13 cellular contexts compared by ENCODE assay signal in genomic region chr21:46061063-46061462, GRCh38. TPM values are rescaled to one million over a fixed set of nuclear protein-coding genes. Genes with fewer than 3 reads are reported as not detected.
A peak's percentile ranks its signal among the peaks of the same experiment; 100 is the strongest.
DNase-seq lines count a peak whose midpoint lies in the region; TF ChIP-seq lines count a peak whose summit lies in the region.
"Had no signal": no experiment of that assay in that cellular context is flagged by ENCODE, and none has a peak within 500 bp of the region (broad histone marks: within the 10 kb centered on the region; RNA-seq: fewer than 3 reads in every experiment).

No MANE protein-coding gene starts in this region.

- H3K27me3 ChIP-seq in GM23248 (replicated peaks; ENCODE audit: insufficient read depth) (no peaks in the 10 kb centered on the region), smooth muscle cell (ENCODE audit: low read depth) (no peaks in the 10 kb centered on the region)
- H3K27me3 ChIP-seq: BE2C had no signal

- H3K4me3 ChIP-seq in GM23248 (no peak overlapping the region), lower leg skin (ENCODE audit: low read depth, poor library complexity, severe bottlenecking) (no peak overlapping the region), smooth muscle cell (no peak overlapping the region)

- peaks cover 70% of the 10 kb centered on the region for H3K4me1 Mint-ChIP-seq in activated naive CD8-positive, alpha-beta T cell treated with anti-CD3 and anti-CD28 coated beads for 36 hours

- H3K9ac ChIP-seq in GM23248 = peak overlapping the region; percentile 69
- peak overlapping the region; percentile 88 for H3K9ac ChIP-seq in smooth muscle cell (ENCODE audit: low read depth)

- H3K4me1 ChIP-seq in GM23248 (ENCODE audit: insufficient read depth) (peaks cover 36% of the 10 kb centered on the region), smooth muscle cell (ENCODE audit: low read depth) (peaks cover 22% of the 10 kb centered on the region)
- H3K4me1 ChIP-seq: BE2C had no signal

- H3F3A ChIP-seq in GM23248 (ENCODE audit: insufficient read depth) (peaks cover 31% of the 10 kb centered on the region), smooth muscle cell (ENCODE audit: low read depth) (peaks cover 7% of the 10 kb centered on the region)

- H3K27ac Mint-ChIP-seq in activated naive CD8-positive, alpha-beta T cell treated with anti-CD3 and anti-CD28 coated beads for 36 hours = peak overlapping the region; percentile 70
- H3K27ac Mint-ChIP-seq: natural killer cell had no signal

- no peaks in the 10 kb centered on the region for H3K9me2 ChIP-seq in GM23248 (ENCODE audit: insufficient read depth)

- H3K79me2 ChIP-seq in GM23248 (ENCODE audit: insufficient read depth) (no peaks in the 10 kb centered on the region), smooth muscle cell (ENCODE audit: low read depth) (no peaks in the 10 kb centered on the region)

- peak overlapping the region; percentile 96 for H3K27ac ChIP-seq in GM23248
- peak overlapping the region; percentile 99 for H3K27ac ChIP-seq in smooth muscle cell (ENCODE audit: low read depth)

- no peaks in the 10 kb centered on the region for H3K9me3 ChIP-seq in GM23248 (ENCODE audit: low read depth)
- H3K9me3 ChIP-seq in smooth muscle cell (replicated peaks; ENCODE audit: low read depth) = no peaks in the 10 kb centered on the region

- peak overlapping the region; percentile 55 for H3K4me2 ChIP-seq in GM23248 (ENCODE audit: unreplicated experiment)
- peak overlapping the region; percentile 73 for H3K4me2 ChIP-seq in smooth muscle cell

- H2AFZ ChIP-seq in GM23248 (no peak overlapping the region), smooth muscle cell (ENCODE audit: low read depth) (no peak overlapping the region)

- H4K20me1 ChIP-seq in GM23248 (ENCODE audit: insufficient read depth) (no peaks in the 10 kb centered on the region), smooth muscle cell (ENCODE audit: low read depth) (no peaks in the 10 kb centered on the region)

- H3K36me3 Mint-ChIP-seq in activated naive CD8-positive, alpha-beta T cell treated with anti-CD3 and anti-CD28 coated beads for 36 hours = peaks cover 5% of the 10 kb centered on the region
- H3K36me3 Mint-ChIP-seq: natural killer cell had no signal

- no peak for TF ChIP-seq POLR2A in lower leg skin (IDR thresholded peaks at IDR 0.05)

- TF ChIP-seq CTCF in lower leg skin (IDR thresholded peaks at IDR 0.05) = no peak
- TF ChIP-seq CTCF in smooth muscle cell (IDR thresholded peaks at IDR 0.05; ENCODE audit: borderline replicate concordance, insufficient read depth, poor library complexity, severe bottlenecking) = no peak

- H3K9me3 Mint-ChIP-seq in activated naive CD8-positive, alpha-beta T cell treated with anti-CD3 and anti-CD28 coated beads for 36 hours = peaks cover 11% of the 10 kb centered on the region
- H3K9me3 Mint-ChIP-seq: natural killer cell had no signal

- WGBS in GM23248 (ENCODE audit: low coverage in 1 of 2, low lambda C conversion rate in 2 of 2, missing lambda C conversion rate in 2 of 2), 2 experiments = 34 to 37% methylated on average over 6 of the region's 6 CpGs
- WGBS in lower leg skin, 2 donors = 72 to 73% methylated on average over 6 of the region's 6 CpGs
- WGBS in smooth muscle cell (ENCODE audit: low lambda C conversion rate) = 73% methylated on average over 6 of the region's 6 CpGs

- intact Hi-C loops in lower leg skin (cut with DNase I; ENCODE audit: low total_unique reads) = no loop called here

- in situ Hi-C loops in GM23248 (cut with MboI) = no loop called here

- DNase-seq in GM23248 (no peak), lower leg skin (ENCODE audit: low spot score in 2 of 2) (peak; percentile 6 to 62), smooth muscle cell (lab: John Stamatoyannopoulos, UW; ENCODE audit: unreplicated experiment) (no peak), CD1c-positive myeloid dendritic cell (ENCODE audit: extremely low spot score) (no peak), amniotic stem cell (lab: John Stamatoyannopoulos, UW) (no peak), KG1 (lab: John Stamatoyannopoulos, UW) (no peak)
- no peak for DNase-seq in activated naive CD8-positive, alpha-beta T cell treated with anti-CD3 and anti-CD28 coated beads for 36 hours
- DNase-seq in activated CD8-positive, alpha-beta memory T cell treated with anti-CD3 and anti-CD28 coated beads, Interleukin-2, amount 50 U/mL, for 4 hours = no peak
- DNase-seq: BE2C; effector CD8-positive, alpha-beta T cell; natural killer cell; NCI-H1105; NCI-H2227 treated with DMSO at 0.1 percent for 48 hours had no signal

- H3K27me3 Mint-ChIP-seq in activated naive CD8-positive, alpha-beta T cell treated with anti-CD3 and anti-CD28 coated beads for 36 hours = peaks cover 10% of the 10 kb centered on the region

- no peak overlapping the region for H3K4me3 Mint-ChIP-seq in activated naive CD8-positive, alpha-beta T cell treated with anti-CD3 and anti-CD28 coated beads for 36 hours
- H3K4me3 Mint-ChIP-seq: natural killer cell had no signal

- H3K36me3 ChIP-seq in GM23248 (ENCODE audit: low read depth) (no peaks in the 10 kb centered on the region), smooth muscle cell (ENCODE audit: low read depth) (no peaks in the 10 kb centered on the region)
- H3K36me3 ChIP-seq: BE2C had no signal

RNA-seq across cellular contexts. Expression of gene COL6A2, which starts 36.8 kb away (rescaled TPM):
- 1,939 and 2,103 TPM in 2 replicates for total RNA-seq in GM23248 (2014; rRNA removed; shearing (Covaris generic))
- polyA plus RNA-seq in GM23248 (2016; fragmentation: Nextera tagmentation; extraction: Ambion mirVana) (650 and 676 TPM in 2 replicates), smooth muscle cell (2,969 and 4,089 TPM in 2 replicates)
- total RNA-seq in activated naive CD8-positive, alpha-beta T cell treated with anti-CD3 and anti-CD28 coated beads for 36 hours = 10 to 100 TPM; 16.0 to 16.5 TPM
- total RNA-seq in lower leg skin (100 to 1,000 TPM; 137 to 543 (median 164) TPM), smooth muscle cell (1,570 and 1,698 TPM in 2 replicates)

Comparison
In these comparisons a context has a peak if more than half of its experiments do, and no peak if none do; other contexts are left out.
1. DNase-seq: peak in lower leg skin (2 of 2); none in GM23248 (single experiment), activated naive CD8-positive, alpha-beta T cell treated with anti-CD3 and anti-CD28 coated beads for 36 hours (single experiment), smooth muscle cell (single experiment), CD1c-positive myeloid dendritic cell (single experiment), amniotic stem cell (single experiment), activated CD8-positive, alpha-beta memory T cell treated with anti-CD3 and anti-CD28 coated beads, Interleukin-2, amount 50 U/mL, for 4 hours (single experiment) and KG1 (single experiment).
2. RNA of gene COL6A2, which starts 36.8 kb away (total RNA-seq): 1,939 to 2,103 TPM in GM23248, 1,570 to 1,698 TPM in smooth muscle cell and 137 to 543 TPM in lower leg skin; 16.0 to 16.5 TPM in activated naive CD8-positive, alpha-beta T cell treated with anti-CD3 and anti-CD28 coated beads for 36 hours; every median in the first group is over 4 times any median in the second.